In genomic region chrX:129749069-129749468, GRCh38 we compare ENCODE assay signal across 21 cellular contexts. TPM values are rescaled to one million over a fixed set of nuclear protein-coding genes. Genes with fewer than 3 reads are reported as not detected.
DNase-seq lines count a peak whose midpoint lies in the region; ATAC-seq and TF ChIP-seq lines count a peak whose summit lies in the region.
"Had no signal": no experiment of that assay in that cellular context is flagged by ENCODE, and none has a peak within 500 bp of the region (broad histone marks: within the 10 kb centered on the region; RNA-seq: fewer than 3 reads in every experiment).

No MANE protein-coding gene starts in this region.

- H3K4me3 ChIP-seq in fibroblast of villous mesenchyme (ENCODE audit: low read depth, low read length) (no peak overlapping the region), osteoblast (ENCODE audit: insufficient read depth, low read length) (no peak overlapping the region)
- H3K4me3 ChIP-seq: SJCRH30 had no signal

- H4K20me1 ChIP-seq in osteoblast (ENCODE audit: insufficient read depth, low read length), result no peaks in the 10 kb centered on the region

- TF ChIP-seq CTCF in fibroblast of villous mesenchyme (IDR thresholded peaks at IDR 0.05; ENCODE audit: insufficient read depth, low read depth, low read length), result no peak
- TF ChIP-seq CTCF in osteoblast (IDR thresholded peaks at IDR 0.05; ENCODE audit: extremely low read depth, low read depth, low read length), result no peak

- no peak overlapping the region for H3K4me2 ChIP-seq in osteoblast (ENCODE audit: insufficient read depth, low read length)

- no peaks in the 10 kb centered on the region for H3K9me3 ChIP-seq in osteoblast (ENCODE audit: low read depth, low read length)
- H3K9me3 ChIP-seq: SJCRH30 had no signal

- peak overlapping the region; percentile 76 for H3K27ac ChIP-seq in osteoblast (ENCODE audit: low read depth, low read length)
- H3K27ac ChIP-seq: SJCRH30 had no signal

- H3K36me3 ChIP-seq in osteoblast (ENCODE audit: insufficient read depth, low read length), result no peaks in the 10 kb centered on the region
- H3K36me3 ChIP-seq: SJCRH30 had no signal

- no peak overlapping the region for H2AFZ ChIP-seq in osteoblast (ENCODE audit: low read length)

- DNase-seq in HCEC 1CT (peak; percentile 11), amniotic epithelial cell (ENCODE audit: low read depth) (peak; percentile 50), fibroblast of villous mesenchyme (ENCODE audit: low read depth) (peak; percentile 42), osteoblast (ENCODE audit: insufficient read length, low spot score, missing footprints) (no peak), NCI-H1105 (lab: John Stamatoyannopoulos, UW) (no peak)
- DNase-seq: CD4-positive, alpha-beta memory T cell; DMS79 treated with DMSO at 0.1 percent for 48 hours; KG1; NCI-H1417; NCI-H2029 treated with DMSO at 0.1 percent for 48 hours; NCI-H2227 treated with DMSO at 0.1 percent for 48 hours; NCI-H526; SJCRH30 had no signal

- H3K27me3 ChIP-seq in osteoblast (ENCODE audit: insufficient read depth, low read length), result no peaks in the 10 kb centered on the region
- H3K27me3 ChIP-seq: SJCRH30 had no signal

- ATAC-seq in GM19467 (IDR thresholded peaks at IDR 0.05; ENCODE audit: unreplicated experiment) (no peak), GM19023 (IDR thresholded peaks at IDR 0.05; ENCODE audit: unreplicated experiment) (no peak), GM21723 (IDR thresholded peaks at IDR 0.05; ENCODE audit: unreplicated experiment) (no peak)

- H3K79me2 ChIP-seq in osteoblast (ENCODE audit: insufficient read depth, low read length), result no peaks in the 10 kb centered on the region

- H3K4me1 ChIP-seq in osteoblast (ENCODE audit: insufficient read depth, low read length), result peaks cover 8% of the 10 kb centered on the region
- H3K4me1 ChIP-seq: SJCRH30 had no signal

RNA-seq across cellular contexts. Expression of gene XPNPEP2, which starts 10.3 kb away (rescaled TPM):
- total RNA-seq in fibroblast of villous mesenchyme (under 0.01 TPM in 1 of 2 replicates, not detected in the other), osteoblast (not detected in 2 replicates)
- total RNA-seq: B cell, MCF 10A, OCI-LY7, RPMI7951 had no signal

RNA-seq across cellular contexts. Expression of gene SASH3, which starts 30.7 kb away (rescaled TPM):
- total RNA-seq in fibroblast of villous mesenchyme, result not detected in 2 replicates
- not detected in 2 replicates for total RNA-seq in osteoblast
- total RNA-seq: H4, MCF 10A, RPMI7951, SJCRH30 had no signal

Comparison
In these comparisons a context has a peak if more than half of its experiments do, and no peak if none do; other contexts are left out.
1. DNase-seq: peak in HCEC 1CT (single experiment), amniotic epithelial cell (single experiment) and fibroblast of villous mesenchyme (single experiment); none in osteoblast (single experiment) and NCI-H1105 (single experiment).